Comparison of ENCODE assay signal across 23 cellular contexts in genomic region chr2:10941383-10941782, GRCh38. TPM values are rescaled to one million over a fixed set of nuclear protein-coding genes. Genes with fewer than 3 reads are reported as not detected.
"Had no signal": no experiment of that assay in that cellular context is flagged by ENCODE, and none has a peak within 500 bp of the region (broad histone marks: within the 10 kb centered on the region; RNA-seq: fewer than 3 reads in every experiment).

No MANE protein-coding gene starts in this region.

- H3K4me1 Mint-ChIP-seq: IgD-negative memory B cell had no signal

- ATAC-seq: HepG2, K562, Panc1, PC-3, Right ventricle myocardium inferior, SK-N-SH treated with all-trans-retinoic acid at 6 μM for 48 hours had no signal

- H3K4me1 ChIP-seq: SJCRH30 had no signal

- H3K36me3 ChIP-seq: SJCRH30 had no signal

- H3K4me3 ChIP-seq: K562, SJCRH30 had no signal

- H3K27ac Mint-ChIP-seq: IgD-negative memory B cell had no signal

- DNase-seq: Kasumi-1; MM.1S; NCI-H1092 treated with DMSO at 0.1 percent for 48 hours; NCI-H1436; NCI-H187; NCI-H2029; NCI-H2081 treated with DMSO at 0.1 percent for 48 hours; NCI-H2227 treated with DMSO at 0.1 percent for 48 hours; NCI-H524; NCI-H526 treated with DMSO at 0.1 percent for 48 hours; NCI-H748 treated with DMSO at 0.1 percent for 48 hours; NK-92 treated with Interleukin-12 subunit alpha and Interleukin-12 subunit beta, amount 100 ng/mL, for 24 hours; PC-3; SHP77 treated with DMSO at 0.1 percent for 48 hours had no signal

- H3K27ac ChIP-seq: KMS-11, SJCRH30 had no signal

- H3K36me3 Mint-ChIP-seq: IgD-negative memory B cell had no signal

RNA-seq across cellular contexts. Expression of gene KCNF1, which starts 29.6 kb away (rescaled TPM):
- total RNA-seq: K562, OCI-LY7 had no signal
